ENCODE assay signal across 11 cellular contexts in the genomic region with DNA sequence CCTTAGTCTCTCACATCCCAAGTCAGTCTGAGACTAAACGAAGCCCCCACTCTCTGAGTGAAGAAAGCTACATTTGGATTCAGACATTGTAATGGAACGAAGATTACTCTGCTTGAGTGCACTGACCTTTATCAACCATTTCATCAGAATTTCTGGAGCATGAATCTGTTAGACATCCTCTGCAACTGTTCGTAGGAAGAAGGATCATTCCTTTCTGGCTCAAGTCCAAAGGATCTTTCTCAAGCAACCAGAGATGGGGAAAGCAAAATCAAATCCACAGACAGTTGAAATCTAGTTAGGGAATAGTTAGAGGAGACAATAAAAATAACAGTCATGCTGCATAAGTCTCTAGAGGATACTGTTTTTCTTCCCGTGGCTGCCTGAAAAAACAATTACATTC. TPM values are rescaled to one million over a fixed set of nuclear protein-coding genes. Genes with fewer than 3 reads are reported as not detected.
DNase-seq lines count a peak whose midpoint lies in the region; ATAC-seq and TF ChIP-seq lines count a peak whose summit lies in the region.
"Had no signal": no experiment of that assay in that cellular context is flagged by ENCODE, and none has a peak within 500 bp of the region (broad histone marks: within the 10 kb centered on the region; RNA-seq: fewer than 3 reads in every experiment).

No MANE protein-coding gene starts in this region.

- DNase-seq in G401 (ENCODE audit: low spot score): peak; percentile 30
- DNase-seq in fibroblast of peridontal ligament (ENCODE audit: extremely low read depth): peak; percentile 100
- peak; percentile 98 for DNase-seq in skeletal muscle cell (ENCODE audit: low read depth)
- DNase-seq in omental fat pad (ENCODE audit: low spot score): no peak
- DNase-seq: NCI-H69, T-helper 1 cell had no signal

- in situ Hi-C loops in G401 (cut with HindIII; ENCODE audit: low sequenced_read_pairs): no loop called here

- no peak for TF ChIP-seq CTCF in omental fat pad (IDR thresholded peaks at IDR 0.05)

- no peak overlapping the region for H3K4me3 ChIP-seq in skeletal muscle cell (ENCODE audit: low read depth, low read length)
- H3K4me3 ChIP-seq: coronary artery had no signal

- ATAC-seq in SK-N-SH treated with all-trans-retinoic acid at 6 μM for 48 hours (peak; percentile 90), omental fat pad (ENCODE audit: low FRiP score) (no peak), HG02973 (IDR thresholded peaks at IDR 0.05; ENCODE audit: unreplicated experiment) (no peak), GM21447 (IDR thresholded peaks at IDR 0.05; ENCODE audit: unreplicated experiment) (no peak), HG03175 (IDR thresholded peaks at IDR 0.05; ENCODE audit: unreplicated experiment) (no peak)

TF ChIP-seq in SK-N-SH treated with all-trans-retinoic acid at 6 μM for 48 hours, 23 proteins besides CTCF, POLR2A, EP300 and RAD21:
- TF ChIP-seq OSR1 (CRISPR knock-in tag; IDR thresholded peaks at IDR 0.05) (no peak), SNAI2 (CRISPR knock-in tag; IDR thresholded peaks at IDR 0.05) (0 out of 2 replicates have a peak, but pooled peaks have one; percentile 67), BACH2 (CRISPR knock-in tag; IDR thresholded peaks at IDR 0.05; ENCODE audit: borderline replicate concordance) (no peak), CSRNP3 (CRISPR knock-in tag; IDR thresholded peaks at IDR 0.05) (no peak), CREB5 (CRISPR knock-in tag; IDR thresholded peaks at IDR 0.05; ENCODE audit: low read depth) (peak; percentile 22; the same call in 1 of the 2 replicates), ZFP3 (CRISPR knock-in tag; IDR thresholded peaks at IDR 0.05) (peak; percentile 70; the same call in 1 of the 2 replicates), ISL1 (CRISPR knock-in tag; IDR thresholded peaks at IDR 0.05) (peak; percentile 92), TCF4 (CRISPR knock-in tag; IDR thresholded peaks at IDR 0.05; ENCODE audit: borderline replicate concordance) (no peak), PPARA (CRISPR knock-in tag; IDR thresholded peaks at IDR 0.05; ENCODE audit: borderline replicate concordance) (no peak), ZFP30 (CRISPR knock-in tag; IDR thresholded peaks at IDR 0.05) (no peak), POU6F1 (CRISPR knock-in tag; IDR thresholded peaks at IDR 0.05; ENCODE audit: borderline replicate concordance, low read depth) (no peak), ZC3H10 (CRISPR knock-in tag; IDR thresholded peaks at IDR 0.05) (0 out of 2 replicates have a peak, but pooled peaks have one; percentile 46), CSDC2 (CRISPR knock-in tag; IDR thresholded peaks at IDR 0.05) (peak; percentile 44; the same call in 1 of the 2 replicates), GLIS3 (CRISPR knock-in tag; IDR thresholded peaks at IDR 0.05) (no peak), ESRRG (CRISPR knock-in tag; IDR thresholded peaks at IDR 0.05) (no peak), ZNF565 (CRISPR knock-in tag; conservative IDR thresholded peaks at IDR 0.05; ENCODE audit: low read depth) (no peak; the same call in 1 of the 2 replicates)
- TF ChIP-seq, protein P1, sequence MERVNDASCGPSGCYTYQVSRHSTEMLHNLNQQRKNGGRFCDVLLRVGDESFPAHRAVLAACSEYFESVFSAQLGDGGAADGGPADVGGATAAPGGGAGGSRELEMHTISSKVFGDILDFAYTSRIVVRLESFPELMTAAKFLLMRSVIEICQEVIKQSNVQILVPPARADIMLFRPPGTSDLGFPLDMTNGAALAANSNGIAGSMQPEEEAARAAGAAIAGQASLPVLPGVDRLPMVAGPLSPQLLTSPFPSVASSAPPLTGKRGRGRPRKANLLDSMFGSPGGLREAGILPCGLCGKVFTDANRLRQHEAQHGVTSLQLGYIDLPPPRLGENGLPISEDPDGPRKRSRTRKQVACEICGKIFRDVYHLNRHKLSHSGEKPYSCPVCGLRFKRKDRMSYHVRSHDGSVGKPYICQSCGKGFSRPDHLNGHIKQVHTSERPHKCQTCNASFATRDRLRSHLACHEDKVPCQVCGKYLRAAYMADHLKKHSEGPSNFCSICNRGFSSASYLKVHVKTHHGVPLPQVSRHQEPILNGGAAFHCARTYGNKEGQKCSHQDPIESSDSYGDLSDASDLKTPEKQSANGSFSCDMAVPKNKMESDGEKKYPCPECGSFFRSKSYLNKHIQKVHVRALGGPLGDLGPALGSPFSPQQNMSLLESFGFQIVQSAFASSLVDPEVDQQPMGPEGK (CRISPR knock-in tag; IDR thresholded peaks at IDR 0.05; ENCODE audit: borderline replicate concordance): no peak
- TF ChIP-seq, protein P2, sequence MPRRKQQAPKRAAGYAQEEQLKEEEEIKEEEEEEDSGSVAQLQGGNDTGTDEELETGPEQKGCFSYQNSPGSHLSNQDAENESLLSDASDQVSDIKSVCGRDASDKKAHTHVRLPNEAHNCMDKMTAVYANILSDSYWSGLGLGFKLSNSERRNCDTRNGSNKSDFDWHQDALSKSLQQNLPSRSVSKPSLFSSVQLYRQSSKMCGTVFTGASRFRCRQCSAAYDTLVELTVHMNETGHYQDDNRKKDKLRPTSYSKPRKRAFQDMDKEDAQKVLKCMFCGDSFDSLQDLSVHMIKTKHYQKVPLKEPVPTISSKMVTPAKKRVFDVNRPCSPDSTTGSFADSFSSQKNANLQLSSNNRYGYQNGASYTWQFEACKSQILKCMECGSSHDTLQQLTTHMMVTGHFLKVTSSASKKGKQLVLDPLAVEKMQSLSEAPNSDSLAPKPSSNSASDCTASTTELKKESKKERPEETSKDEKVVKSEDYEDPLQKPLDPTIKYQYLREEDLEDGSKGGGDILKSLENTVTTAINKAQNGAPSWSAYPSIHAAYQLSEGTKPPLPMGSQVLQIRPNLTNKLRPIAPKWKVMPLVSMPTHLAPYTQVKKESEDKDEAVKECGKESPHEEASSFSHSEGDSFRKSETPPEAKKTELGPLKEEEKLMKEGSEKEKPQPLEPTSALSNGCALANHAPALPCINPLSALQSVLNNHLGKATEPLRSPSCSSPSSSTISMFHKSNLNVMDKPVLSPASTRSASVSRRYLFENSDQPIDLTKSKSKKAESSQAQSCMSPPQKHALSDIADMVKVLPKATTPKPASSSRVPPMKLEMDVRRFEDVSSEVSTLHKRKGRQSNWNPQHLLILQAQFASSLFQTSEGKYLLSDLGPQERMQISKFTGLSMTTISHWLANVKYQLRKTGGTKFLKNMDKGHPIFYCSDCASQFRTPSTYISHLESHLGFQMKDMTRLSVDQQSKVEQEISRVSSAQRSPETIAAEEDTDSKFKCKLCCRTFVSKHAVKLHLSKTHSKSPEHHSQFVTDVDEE (CRISPR knock-in tag; IDR thresholded peaks at IDR 0.05): no peak

RNA-seq across cellular contexts. Expression of gene DGKI, which starts 27.6 kb away (rescaled TPM):
- total RNA-seq in G401 (2014; rRNA removed; shearing (Covaris generic)): 0.06 TPM in 1 of 2 replicates, not detected in the other
- total RNA-seq in omental fat pad: 1 to 10 TPM in 3 of 4 donors, under 1 TPM in 1; 0.16 to 4.4 (median 2.1) TPM
